ENCODE assay signal across 26 cellular contexts in genomic region chr5:135604046-135604445, GRCh38. TPM values are rescaled to one million over a fixed set of nuclear protein-coding genes. Genes with fewer than 3 reads are reported as not detected.
"Had no signal": no experiment of that assay in that cellular context is flagged by ENCODE, and none has a peak within 500 bp of the region (broad histone marks: within the 10 kb centered on the region; RNA-seq: fewer than 3 reads in every experiment).

No MANE protein-coding gene starts in this region.

- H3K4me2 ChIP-seq: smooth muscle cell had no signal

- H3K4me1 ChIP-seq: left ventricle myocardium inferior, pancreas, psoas muscle, upper lobe of left lung had no signal

- H3K36me3 ChIP-seq: gastrocnemius medialis, left ventricle myocardium inferior, neutrophil, pancreas, upper lobe of left lung, WERI-Rb-1 had no signal

- H3K27me3 ChIP-seq: gastrocnemius medialis, pancreas, upper lobe of left lung had no signal

- H3K27ac ChIP-seq: gastrocnemius medialis, left ventricle myocardium inferior, neutrophil, pancreas, psoas muscle, upper lobe of left lung, WERI-Rb-1 had no signal

- H3K4me3 ChIP-seq: gastrocnemius medialis, left ventricle myocardium inferior, pancreas, psoas muscle, smooth muscle cell, upper lobe of left lung had no signal

- ATAC-seq: activated CD8-positive, alpha-beta T cell treated with anti-CD3 and anti-CD28 coated beads, Interleukin-2, amount 10 ng/mL, durations not matched to agents 7 days and 5 days; gastrocnemius medialis; naive thymus-derived CD8-positive, alpha-beta T cell; pancreas; psoas muscle; right cardiac atrium; T-cell had no signal

- FAIRE-seq: endothelial cell of umbilical vein, pancreas, TTC549 had no signal

- H3K9me3 ChIP-seq: gastrocnemius medialis, left ventricle myocardium inferior, neutrophil, pancreas, psoas muscle, upper lobe of left lung had no signal

- DNase-seq: activated CD4-positive, alpha-beta T cell treated with anti-CD3 and anti-CD28 coated beads, Interleukin-2, amount 50 U/mL, for 1 hour; activated CD4-positive, CD25-positive, alpha-beta regulatory T cell treated with anti-CD3 and anti-CD28 coated beads, Interleukin-2, amount 50 U/mL, for 72 hours; activated CD8-positive, alpha-beta T cell treated with anti-CD3 and anti-CD28 coated beads, Interleukin-2, amount 10 ng/mL, durations not matched to agents 7 days and 5 days; activated gamma-delta T cell treated with Interleukin-2 at 50 U/mL for 16 hours; aorta; caudate nucleus; dermis blood vessel endothelial cell; effector memory CD4-positive, alpha-beta T cell; gastrocnemius medialis; left ventricle myocardium inferior; naive thymus-derived CD8-positive, alpha-beta T cell; pancreas; right cardiac atrium; stimulated activated CD4-positive, alpha-beta T cell treated with anti-CD3 and anti-CD28 coated beads, Interleukin-4, amount 100 ng/mL, for 1 hour; stimulated activated naive CD4-positive, alpha-beta T cell; T-cell; WERI-Rb-1 had no signal

RNA-seq across cellular contexts. Expression of gene CXCL14, which starts 25.3 kb away (rescaled TPM):
- total RNA-seq: activated CD8-positive, alpha-beta T cell treated with anti-CD3 and anti-CD28 coated beads, Interleukin-2, amount 10 ng/mL, durations not matched to agents 7 days and 5 days; activated T-helper 1 cell treated with anti-CD3 and anti-CD28 coated beads, Interleukin-12 subunit alpha, Interleukin-12 subunit beta, Interleukin-2, Interleukin-4 antibody, amounts not matched to agents 30 ng/mL and 10 ng/mL and 1 ng/mL, durations not matched to agents 14 hours and 24 hours and 36 hours; endothelial cell of umbilical vein; kidney epithelial cell; lung microvascular endothelial cell; naive thymus-derived CD8-positive, alpha-beta T cell; T-cell had no signal
- polyA plus RNA-seq: endothelial cell of umbilical vein; naive thymus-derived CD8-positive, alpha-beta T cell had no signal
